In the genomic region with DNA sequence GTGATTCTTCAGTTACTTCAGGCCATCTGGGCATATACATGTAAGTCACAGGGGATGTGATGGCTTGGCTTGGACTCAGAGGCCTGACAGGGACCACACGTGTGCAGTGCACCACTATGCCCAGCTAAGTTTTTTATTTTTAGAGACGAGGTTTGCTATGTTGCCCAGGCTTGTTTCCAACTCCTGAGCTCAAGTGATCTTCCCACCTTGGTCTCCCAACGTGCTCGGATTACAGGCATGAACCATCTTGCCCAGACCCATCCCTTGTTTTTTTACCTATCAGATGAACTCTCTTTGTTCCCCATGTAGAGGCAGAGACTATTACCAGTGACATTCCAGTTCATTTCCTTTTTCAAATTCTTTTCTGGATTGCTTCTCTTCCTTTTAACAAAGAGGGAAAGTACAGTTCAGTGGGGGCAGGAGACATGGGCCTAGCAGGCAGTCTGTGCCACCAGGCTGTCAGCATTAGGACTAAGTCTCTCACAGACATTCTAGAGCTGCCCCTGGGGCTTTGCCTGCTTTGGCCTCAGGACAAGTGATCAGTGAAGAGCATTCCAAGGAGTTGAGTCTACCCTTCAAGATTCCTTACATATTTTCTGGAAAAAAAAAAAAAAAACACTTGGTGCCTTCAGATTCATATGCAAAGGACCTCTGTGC, we compare ENCODE assay signal across 9 cellular contexts.
A peak's percentile ranks its signal among the peaks of the same experiment; 100 is the strongest.
DNase-seq lines count a peak whose midpoint lies in the region; ATAC-seq and TF ChIP-seq lines count a peak whose summit lies in the region.
"Had no signal": no experiment of that assay in that cellular context is flagged by ENCODE, and none has a peak within 500 bp of the region (broad histone marks: within the 10 kb centered on the region; RNA-seq: fewer than 3 reads in every experiment).

No MANE protein-coding gene starts in this region.

- POLR2A ChIA-PET in Caco-2 (lab: Charles Lee), result no interaction called here

- TF ChIP-seq CTCF in Caco-2 (IDR thresholded peaks at IDR 0.05; ENCODE audit: insufficient read depth in 1 of 2, low read depth in 1 of 2, low read length in 1 of 2, severe bottlenecking in 1 of 2, unreplicated experiment in 1 of 2) (no peak), cardiac fibroblast (IDR thresholded peaks at IDR 0.05; ENCODE audit: low read depth, low read length) (no peak)

- WGBS in mesodermal cell (ENCODE audit: insufficient coverage in 2 of 2), 2 experiments, result 79 to 84% methylated on average over 4 of the region's 4 CpGs

- H3K4me1 Mint-ChIP-seq in Caco-2 (ENCODE audit: low read depth, unreplicated experiment), result peaks cover 7% of the 10 kb centered on the region
- H3K4me1 Mint-ChIP-seq in stimulated activated naive B cell treated with anti-CD40 and anti-IgM and Interleukin-4, amounts not matched to agents 10 μg/mL and 1 μg/mL and 100 μg/mL, for 72 hours, result no peaks in the 10 kb centered on the region

- no peaks in the 10 kb centered on the region for H3K27me3 Mint-ChIP-seq in Caco-2 (ENCODE audit: insufficient read depth, unreplicated experiment)
- H3K27me3 Mint-ChIP-seq in stimulated activated naive B cell treated with anti-CD40 and anti-IgM and Interleukin-4, amounts not matched to agents 10 μg/mL and 1 μg/mL and 100 μg/mL, for 72 hours, result peaks cover 0 to 6% of the 10 kb centered on the region in 2 donors
- H3K27me3 Mint-ChIP-seq: activated CD4-positive, alpha-beta T cell treated with anti-CD3 and anti-CD28 coated beads for 36 hours had no signal

- no peaks in the 10 kb centered on the region for H3K9me3 Mint-ChIP-seq in Caco-2 (ENCODE audit: unreplicated experiment)
- H3K9me3 Mint-ChIP-seq in stimulated activated naive B cell treated with anti-CD40 and anti-IgM and Interleukin-4, amounts not matched to agents 10 μg/mL and 1 μg/mL and 100 μg/mL, for 72 hours, result no peaks in the 10 kb centered on the region

- ATAC-seq in GM21529 (IDR thresholded peaks at IDR 0.05; ENCODE audit: unreplicated experiment), result no peak
- no peak for ATAC-seq in HG03196 (IDR thresholded peaks at IDR 0.05; ENCODE audit: unreplicated experiment)
- no peak for ATAC-seq in stimulated activated naive B cell treated with anti-CD40 and anti-IgM and Interleukin-4, amounts not matched to agents 10 μg/mL and 1 μg/mL and 100 μg/mL, for 72 hours (replicated peaks)
- ATAC-seq: activated CD4-positive, alpha-beta T cell treated with anti-CD3 and anti-CD28 coated beads for 36 hours had no signal

- no peak overlapping the region for H3K4me3 Mint-ChIP-seq in Caco-2 (ENCODE audit: unreplicated experiment)
- no peak overlapping the region for H3K4me3 Mint-ChIP-seq in stimulated activated naive B cell treated with anti-CD40 and anti-IgM and Interleukin-4, amounts not matched to agents 10 μg/mL and 1 μg/mL and 100 μg/mL, for 72 hours
- H3K4me3 Mint-ChIP-seq: activated CD4-positive, alpha-beta T cell treated with anti-CD3 and anti-CD28 coated beads for 36 hours had no signal

- H3K36me3 Mint-ChIP-seq in Caco-2 (ENCODE audit: insufficient read depth, unreplicated experiment), result no peaks in the 10 kb centered on the region
- H3K36me3 Mint-ChIP-seq in stimulated activated naive B cell treated with anti-CD40 and anti-IgM and Interleukin-4, amounts not matched to agents 10 μg/mL and 1 μg/mL and 100 μg/mL, for 72 hours, result no peaks in the 10 kb centered on the region

- DNase-seq in Caco-2 (peak; percentile 47 to 80), NCI-H2107 (lab: John Stamatoyannopoulos, UW) (peak; percentile 19), cardiac fibroblast (ENCODE audit: low read depth in 2 of 2) (peak; percentile 93 to 95), NCI-H2081 (lab: John Stamatoyannopoulos, UW) (no peak)
- no peak for DNase-seq in stimulated activated naive B cell treated with anti-CD40 and anti-IgM and Interleukin-4, amounts not matched to agents 10 μg/mL and 1 μg/mL and 100 μg/mL, for 72 hours
- DNase-seq: activated CD4-positive, alpha-beta T cell treated with anti-CD3 and anti-CD28 coated beads for 36 hours had no signal

- intact Hi-C loops in Caco-2 (cut with micrococcal nuclease; ENCODE audit: unreplicated experiment), result no loop called here

- H3K4me1 ChIP-seq in Caco-2 (peaks cover 25% of the 10 kb centered on the region), mesodermal cell (ENCODE audit: control insufficient read depth, insufficient read depth, low read length, poor library complexity, severe bottlenecking) (peaks cover 10% of the 10 kb centered on the region)

- BruUV-seq in Caco-2 (replicated peaks; lab: Mats Ljungman, UMichigan), result no TSS peak

- H3K36me3 ChIP-seq in Caco-2 (ENCODE audit: control insufficient read depth, insufficient read depth, low read length) (no peaks in the 10 kb centered on the region), mesodermal cell (ENCODE audit: control insufficient read depth, insufficient read depth, low read length) (no peaks in the 10 kb centered on the region)

- CTCF ChIA-PET in Caco-2 (lab: Charles Lee), result no interaction called here

- H3K4me3 ChIP-seq in Caco-2 (ENCODE audit: low read depth, low read length) (no peak overlapping the region), cardiac fibroblast (replicated peaks in 1 of 2; ENCODE audit: low read depth in 2 of 2, low read length in 2 of 2) (no peak overlapping the region), mesodermal cell (ENCODE audit: extremely low read depth, insufficient read depth, low read length, poor library complexity, severe bottlenecking) (no peak overlapping the region)

- H3K27ac ChIP-seq in mesodermal cell (ENCODE audit: low read depth, low read length, severe bottlenecking), result peak overlapping the region; percentile 68

- peak overlapping the region; percentile 80 for H3K27ac Mint-ChIP-seq in Caco-2 (ENCODE audit: unreplicated experiment)
- H3K27ac Mint-ChIP-seq in stimulated activated naive B cell treated with anti-CD40 and anti-IgM and Interleukin-4, amounts not matched to agents 10 μg/mL and 1 μg/mL and 100 μg/mL, for 72 hours, result no peak overlapping the region
- H3K27ac Mint-ChIP-seq: activated CD4-positive, alpha-beta T cell treated with anti-CD3 and anti-CD28 coated beads for 36 hours had no signal

- no peaks in the 10 kb centered on the region for H3K27me3 ChIP-seq in Caco-2 (replicated peaks; ENCODE audit: control insufficient read depth, insufficient read depth, low read length)

- H3K9me3 ChIP-seq in Caco-2 (no peaks in the 10 kb centered on the region), mesodermal cell (ENCODE audit: control insufficient read depth, low read length) (no peaks in the 10 kb centered on the region)

Comparison
In these comparisons a context has a peak if more than half of its experiments do, and no peak if none do; other contexts are left out.
1. DNase-seq: peak in Caco-2 (2 of 2), NCI-H2107 (single experiment) and cardiac fibroblast (2 of 2); none in NCI-H2081 (0 of 2) and stimulated activated naive B cell treated with anti-CD40 and anti-IgM and Interleukin-4, amounts not matched to agents 10 μg/mL and 1 μg/mL and 100 μg/mL, for 72 hours (single experiment).